In genomic region chr11:134488512-134488911, GRCh38 we compare ENCODE assay signal across 16 cellular contexts.
A peak's percentile ranks its signal among the peaks of the same experiment; 100 is the strongest.
DNase-seq lines count a peak whose midpoint lies in the region; ATAC-seq and TF ChIP-seq lines count a peak whose summit lies in the region.
"Had no signal": no experiment of that assay in that cellular context is flagged by ENCODE, and none has a peak within 500 bp of the region (broad histone marks: within the 10 kb centered on the region; RNA-seq: fewer than 3 reads in every experiment).

No MANE protein-coding gene starts in this region.

- H2AFZ ChIP-seq in neural progenitor cell (replicated peaks): no peak overlapping the region

- intact Hi-C loops in esophagus squamous epithelium (cut with DNase I): no loop called here

- H3K27me3 Mint-ChIP-seq in activated T-cell treated with anti-CD3 and anti-CD28 coated beads, Interleukin-2, amount 50 U/mL, for 24 hours: peaks cover 10% of the 10 kb centered on the region
- H3K27me3 Mint-ChIP-seq in glutamatergic neuron (ENCODE audit: unreplicated experiment) (peaks cover 6% of the 10 kb centered on the region), neural progenitor cell (ENCODE audit: insufficient read depth, low read depth) (peaks cover 4% of the 10 kb centered on the region)
- peaks cover 0 to 4% of the 10 kb centered on the region in 2 donors for H3K27me3 Mint-ChIP-seq in natural killer cell treated with Interleukin-12 subunit alpha and Interleukin-12 subunit beta and Interleukin-15 and Interleukin-18, amount 100 ng/mL, for 72 hours

- H3K4me1 Mint-ChIP-seq in activated T-cell treated with anti-CD3 and anti-CD28 coated beads, Interleukin-2, amount 50 U/mL, for 24 hours (ENCODE audit: low read depth): no peaks in the 10 kb centered on the region
- H3K4me1 Mint-ChIP-seq in glutamatergic neuron (ENCODE audit: low read depth, unreplicated experiment) (peaks cover 23% of the 10 kb centered on the region), neural progenitor cell (no peaks in the 10 kb centered on the region)
- peaks cover 6 to 8% of the 10 kb centered on the region in 2 donors for H3K4me1 Mint-ChIP-seq in natural killer cell treated with Interleukin-12 subunit alpha and Interleukin-12 subunit beta and Interleukin-15 and Interleukin-18, amount 100 ng/mL, for 72 hours (ENCODE audit: low read depth in 2 of 2)
- H3K4me1 Mint-ChIP-seq: B cell; CD4-positive, CD25-positive, alpha-beta regulatory T cell; H9 had no signal

- H3K4me1 ChIP-seq in neural progenitor cell: no peaks in the 10 kb centered on the region
- H3K4me1 ChIP-seq in esophagus squamous epithelium: no peaks in the 10 kb centered on the region
- H3K4me1 ChIP-seq: BLaER1, Caco-2 had no signal

- no peak for TF ChIP-seq POLR2A in esophagus squamous epithelium (IDR thresholded peaks at IDR 0.05)

- H3K9me3 ChIP-seq in neural progenitor cell (ENCODE audit: low read depth) (no peaks in the 10 kb centered on the region), esophagus squamous epithelium (no peaks in the 10 kb centered on the region)
- H3K9me3 ChIP-seq: BLaER1 had no signal

- H3K27me3 ChIP-seq in neural progenitor cell: no peaks in the 10 kb centered on the region
- peaks cover 0 to 12% (median 0%) of the 10 kb centered on the region in 4 donors for H3K27me3 ChIP-seq in esophagus squamous epithelium
- H3K27me3 ChIP-seq: BLaER1 had no signal

- no peaks in the 10 kb centered on the region for H3K36me3 Mint-ChIP-seq in activated T-cell treated with anti-CD3 and anti-CD28 coated beads, Interleukin-2, amount 50 U/mL, for 24 hours (ENCODE audit: low read depth)
- H3K36me3 Mint-ChIP-seq in glutamatergic neuron (ENCODE audit: unreplicated experiment): peaks cover 4% of the 10 kb centered on the region
- H3K36me3 Mint-ChIP-seq in neural progenitor cell: no peaks in the 10 kb centered on the region
- H3K36me3 Mint-ChIP-seq in natural killer cell treated with Interleukin-12 subunit alpha and Interleukin-12 subunit beta and Interleukin-15 and Interleukin-18, amount 100 ng/mL, for 72 hours: no peaks in the 10 kb centered on the region
- H3K36me3 Mint-ChIP-seq: CD4-positive, CD25-positive, alpha-beta regulatory T cell; CD8-positive, alpha-beta T cell had no signal

- TF ChIP-seq CTCF in glutamatergic neuron (IDR thresholded peaks at IDR 0.05; ENCODE audit: partially characterized antibody, unreplicated experiment): no peak
- no peak for TF ChIP-seq CTCF in neural progenitor cell (IDR thresholded peaks at IDR 0.05)
- TF ChIP-seq CTCF in esophagus squamous epithelium (IDR thresholded peaks at IDR 0.05): no peak

- H3K4me2 ChIP-seq in neural progenitor cell: no peak overlapping the region
- H3K4me2 ChIP-seq: BLaER1 had no signal

- H3K27ac ChIP-seq in neural progenitor cell (no peak overlapping the region), esophagus squamous epithelium (no peak overlapping the region)
- H3K27ac ChIP-seq: 22Rv1, BLaER1, C4-2B had no signal

- no peaks in the 10 kb centered on the region for H3K79me2 ChIP-seq in neural progenitor cell (ENCODE audit: low read depth)

- H3F3A ChIP-seq in neural progenitor cell (ENCODE audit: low read depth): no peaks in the 10 kb centered on the region

- H4K20me1 ChIP-seq in neural progenitor cell (ENCODE audit: low read depth): no peaks in the 10 kb centered on the region
- H4K20me1 ChIP-seq: BLaER1 had no signal

- H3K36me3 ChIP-seq in neural progenitor cell: no peaks in the 10 kb centered on the region
- H3K36me3 ChIP-seq in esophagus squamous epithelium: no peaks in the 10 kb centered on the region
- H3K36me3 ChIP-seq: BLaER1 had no signal

- WGBS in esophagus squamous epithelium, 2 donors: 51 to 56% methylated on average over 4 of the region's 4 CpGs

- no peak overlapping the region for H3K4me3 Mint-ChIP-seq in activated T-cell treated with anti-CD3 and anti-CD28 coated beads, Interleukin-2, amount 50 U/mL, for 24 hours
- H3K4me3 Mint-ChIP-seq in glutamatergic neuron (ENCODE audit: unreplicated experiment) (no peak overlapping the region), neural progenitor cell (no peak overlapping the region)
- H3K4me3 Mint-ChIP-seq in natural killer cell treated with Interleukin-12 subunit alpha and Interleukin-12 subunit beta and Interleukin-15 and Interleukin-18, amount 100 ng/mL, for 72 hours: no peak overlapping the region
- H3K4me3 Mint-ChIP-seq: B cell; CD4-positive, CD25-positive, alpha-beta regulatory T cell; CD8-positive, alpha-beta T cell; H9 had no signal

- H3K4me3 ChIP-seq in neural progenitor cell (no peak overlapping the region), esophagus squamous epithelium (no peak overlapping the region)
- H3K4me3 ChIP-seq: BLaER1 had no signal

- H3K9ac ChIP-seq in neural progenitor cell: no peak overlapping the region
- H3K9ac ChIP-seq: BLaER1 had no signal

- H3K9me3 Mint-ChIP-seq in activated T-cell treated with anti-CD3 and anti-CD28 coated beads, Interleukin-2, amount 50 U/mL, for 24 hours: no peaks in the 10 kb centered on the region
- H3K9me3 Mint-ChIP-seq in glutamatergic neuron (ENCODE audit: unreplicated experiment) (peaks cover 8% of the 10 kb centered on the region), neural progenitor cell (no peaks in the 10 kb centered on the region)
- no peaks in the 10 kb centered on the region for H3K9me3 Mint-ChIP-seq in natural killer cell treated with Interleukin-12 subunit alpha and Interleukin-12 subunit beta and Interleukin-15 and Interleukin-18, amount 100 ng/mL, for 72 hours
- H3K9me3 Mint-ChIP-seq: CD8-positive, alpha-beta T cell had no signal

- H3K27ac Mint-ChIP-seq in activated T-cell treated with anti-CD3 and anti-CD28 coated beads, Interleukin-2, amount 50 U/mL, for 24 hours: no peak overlapping the region
- peak overlapping the region; percentile 70 for H3K27ac Mint-ChIP-seq in glutamatergic neuron (ENCODE audit: unreplicated experiment)
- peak overlapping the region; percentile 72 for H3K27ac Mint-ChIP-seq in neural progenitor cell
- no peak overlapping the region for H3K27ac Mint-ChIP-seq in natural killer cell treated with Interleukin-12 subunit alpha and Interleukin-12 subunit beta and Interleukin-15 and Interleukin-18, amount 100 ng/mL, for 72 hours
- H3K27ac Mint-ChIP-seq: B cell; CD4-positive, CD25-positive, alpha-beta regulatory T cell; CD8-positive, alpha-beta T cell; H9 had no signal

- ATAC-seq in natural killer cell treated with Interleukin-12 subunit alpha and Interleukin-12 subunit beta and Interleukin-15 and Interleukin-18, amount 100 ng/mL, for 72 hours: no peak
- ATAC-seq: CD8-positive, alpha-beta T cell; HCT116 had no signal

- DNase-seq in activated T-cell treated with anti-CD3 and anti-CD28 coated beads, Interleukin-2, amount 50 U/mL, for 24 hours: peak; percentile 5
- no peak for DNase-seq in activated T-cell treated with anti-CD3 and anti-CD28 coated beads, Interleukin-2, amount 50 U/mL, for 48 hours
- no peak for DNase-seq in glutamatergic neuron
- no peak for DNase-seq in neural progenitor cell (ENCODE audit: low spot score)
- no peak for DNase-seq in natural killer cell treated with Interleukin-12 subunit alpha and Interleukin-12 subunit beta and Interleukin-15 and Interleukin-18, amount 100 ng/mL, for 72 hours (ENCODE audit: low spot score)
- no peak for DNase-seq in esophagus squamous epithelium (lab: John Stamatoyannopoulos, UW)
- DNase-seq: CD4-positive, CD25-positive, alpha-beta regulatory T cell; CD8-positive, alpha-beta T cell; DMS153; H9 had no signal

Comparison
In these comparisons a context has a peak if more than half of its experiments do, and no peak if none do; other contexts are left out.
1. H3K27ac Mint-ChIP-seq: peak in glutamatergic neuron (single experiment) and neural progenitor cell (single experiment); none in activated T-cell treated with anti-CD3 and anti-CD28 coated beads, Interleukin-2, amount 50 U/mL, for 24 hours (single experiment) and natural killer cell treated with Interleukin-12 subunit alpha and Interleukin-12 subunit beta and Interleukin-15 and Interleukin-18, amount 100 ng/mL, for 72 hours (0 of 2).